In the genomic region with DNA sequence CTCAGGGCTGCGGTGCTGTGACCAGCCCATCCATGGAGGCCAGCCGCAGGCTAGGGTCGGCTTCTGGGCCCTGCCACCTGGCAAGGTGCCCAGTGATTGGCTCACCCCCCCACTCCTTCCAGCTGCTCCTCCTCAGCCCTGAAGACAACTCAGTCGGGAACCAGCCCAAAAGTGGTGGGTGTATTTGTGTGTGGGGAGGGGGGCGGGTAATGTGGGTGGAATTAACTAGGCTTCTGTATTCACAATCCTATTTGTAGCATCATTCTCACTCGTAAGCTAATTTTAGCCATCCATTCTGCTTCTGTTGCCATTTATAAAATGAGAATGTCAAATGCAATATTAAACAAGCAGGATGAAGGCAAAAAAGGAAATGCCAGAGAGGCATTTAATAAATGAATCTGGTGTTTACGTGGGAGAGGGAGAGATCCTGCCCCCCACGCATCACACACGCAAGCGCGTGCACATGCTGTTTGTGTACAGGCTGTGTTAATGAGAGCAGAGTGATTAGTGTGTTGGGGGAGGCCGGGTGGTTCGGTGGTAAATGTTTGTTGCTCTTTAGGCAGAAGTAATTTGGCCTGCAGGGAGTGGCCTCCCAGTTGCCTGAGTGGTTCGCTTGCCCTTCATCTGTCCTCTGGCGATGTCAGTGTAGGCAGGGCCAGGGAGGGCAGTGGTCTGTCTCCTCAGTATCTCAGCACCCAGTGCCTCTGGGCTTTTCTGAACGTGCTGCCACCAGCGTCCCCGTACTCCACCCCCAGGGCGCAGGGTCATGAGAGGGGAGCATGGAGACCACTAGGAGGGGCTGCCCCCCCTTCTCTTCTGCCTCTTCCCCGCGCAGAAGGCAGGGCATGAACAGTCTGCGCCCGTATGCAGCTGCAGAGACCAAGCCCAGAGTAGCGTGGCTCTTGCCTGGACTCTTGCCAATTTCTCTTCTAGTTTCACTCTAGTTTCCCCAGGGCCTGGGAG, we compare ENCODE assay signal across 8 cellular contexts.
DNase-seq lines count a peak whose midpoint lies in the region; ATAC-seq and TF ChIP-seq lines count a peak whose summit lies in the region.

No MANE protein-coding gene starts in this region.

- DNase-seq in DMS 273 treated with DMSO at 0.1 percent for 48 hours (lab: John Stamatoyannopoulos, UW) (peak; percentile 79), MG63 (peak; percentile 43), SHP77 (lab: John Stamatoyannopoulos, UW) (peak; percentile 86 to 93), substantia nigra (lab: John Stamatoyannopoulos, UW) (peak in 37 of 49 donors; percentile 17 to 81 (median 43)), ecto neural progenitor cell (ENCODE audit: low spot score) (no peak)
- DNase-seq in central memory CD4-positive, alpha-beta T cell: peak; percentile 55

- no peaks in the 10 kb centered on the region for H3K9me3 ChIP-seq in MG63
- H3K9me3 ChIP-seq in liver (ENCODE audit: control insufficient read depth in 4 of 4, low read length in 3 of 4): no peaks in the 10 kb centered on the region

- H3K4me1 ChIP-seq in liver (ENCODE audit: control insufficient read depth in 4 of 4, insufficient read depth in 4 of 4, low read length in 3 of 4): no peaks in the 10 kb centered on the region

- H3K27ac ChIP-seq in liver (ENCODE audit: low read depth in 1 of 2, low read length in 2 of 2) (peak overlapping the region in 1 of 2 donors; percentile 51), substantia nigra (ENCODE audit: low read depth, low read length, poor library complexity, severe bottlenecking) (peak overlapping the region; percentile 66)

- no peaks in the 10 kb centered on the region for H3K36me3 ChIP-seq in MG63
- no peaks in the 10 kb centered on the region for H3K36me3 ChIP-seq in liver (ENCODE audit: control insufficient read depth in 4 of 4, insufficient read depth in 3 of 4, low read depth in 1 of 4, low read length in 3 of 4)

- ATAC-seq in GM21423 (IDR thresholded peaks at IDR 0.05; ENCODE audit: unreplicated experiment): peak; percentile 64

- TF ChIP-seq CTCF in liver (IDR thresholded peaks at IDR 0.05; ENCODE audit: low read depth, low read length, missing input control): no peak

- TF ChIP-seq RAD21 in liver (IDR thresholded peaks at IDR 0.05): no peak

- 75% methylated on average over 24 of the region's 24 CpGs for WGBS in liver

- no peak overlapping the region for H3K9ac ChIP-seq in liver (ENCODE audit: low read depth in 1 of 2, low read length in 2 of 2)

- H3K4me3 ChIP-seq in MG63 (no peak overlapping the region), liver (ENCODE audit: low read depth in 1 of 3, low read length in 3 of 3) (no peak overlapping the region)

- no peaks in the 10 kb centered on the region for H3K27me3 ChIP-seq in MG63
- H3K27me3 ChIP-seq in liver (ENCODE audit: control insufficient read depth in 4 of 4, insufficient read depth in 4 of 4, low read length in 3 of 4): no peaks in the 10 kb centered on the region

TF ChIP-seq in liver, 16 proteins besides CTCF, POLR2A, EP300 and RAD21:
- TF ChIP-seq NR2F2 (IDR thresholded peaks at IDR 0.05) (peak; percentile 26), TAF1 (conservative IDR thresholded peaks at IDR 0.05) (no peak)
TF ChIP-seq in liver: peak in this region for 1.
